In the genomic region with DNA sequence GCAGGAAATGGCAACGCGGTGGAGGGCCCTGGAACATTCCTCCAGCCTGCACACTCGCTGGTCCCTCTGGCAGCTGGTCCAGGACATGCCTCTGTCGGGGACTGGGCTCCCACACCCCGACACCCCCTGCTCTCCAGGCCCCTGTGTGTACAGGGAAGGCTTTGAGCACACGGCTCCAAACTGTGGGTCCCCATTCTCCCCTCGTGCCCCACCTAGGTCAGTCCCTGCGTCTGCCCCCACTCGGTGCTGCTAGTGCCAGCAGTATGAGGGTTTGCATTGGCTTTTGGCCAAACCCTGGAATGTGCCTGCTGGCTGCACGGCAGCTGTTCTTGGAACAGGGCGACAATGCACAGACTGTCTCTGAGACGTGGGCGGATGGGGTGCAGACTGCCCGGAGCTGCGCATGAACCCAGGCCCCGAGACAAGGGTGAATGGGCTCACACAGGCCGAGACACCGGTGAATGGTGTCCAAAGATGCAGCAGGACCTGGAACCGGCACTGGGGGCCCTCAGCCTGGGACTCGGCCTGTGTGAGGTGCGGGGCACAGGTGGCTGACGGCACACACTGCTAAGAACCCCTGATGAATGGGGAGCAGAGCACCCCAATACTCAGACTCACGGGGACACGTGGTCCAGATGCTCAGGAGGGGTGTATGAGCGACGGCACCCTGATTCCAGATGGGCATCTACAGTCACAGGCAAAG, we compare ENCODE assay signal across 8 cellular contexts. TPM values are rescaled to one million over a fixed set of nuclear protein-coding genes. Genes with fewer than 3 reads are reported as not detected.
DNase-seq lines count a peak whose midpoint lies in the region; ATAC-seq and TF ChIP-seq lines count a peak whose summit lies in the region.

No MANE protein-coding gene starts in this region.

- no peak overlapping the region for H4K12ac ChIP-seq in trophoblast cell (ENCODE audit: low read depth, low read length)

- peaks cover 12 to 27% of the 10 kb centered on the region in 2 experiments for H3K4me1 ChIP-seq in trophoblast cell (ENCODE audit: control insufficient read depth in 1 of 2, insufficient read depth in 2 of 2, low read length in 2 of 2)

- no peak overlapping the region for H2AK5ac ChIP-seq in trophoblast cell (ENCODE audit: low read length)

- H3K4me3 ChIP-seq in epithelial cell of proximal tubule (ENCODE audit: low read depth, low read length) (no peak overlapping the region), trophoblast cell (ENCODE audit: low read depth, low read length) (no peak overlapping the region), WERI-Rb-1 (ENCODE audit: low read depth, low read length) (no peak overlapping the region)

- H3K9me3 ChIP-seq in trophoblast cell (ENCODE audit: insufficient read depth, low read depth, low read length) (no peaks in the 10 kb centered on the region), WERI-Rb-1 (ENCODE audit: severe bottlenecking) (no peaks in the 10 kb centered on the region)

- DNase-seq in DMS53 (lab: John Stamatoyannopoulos, UW) = peak; percentile 85
- peak; percentile 93 for DNase-seq in NCI-H69 (lab: John Stamatoyannopoulos, UW)
- peak; percentile 15 for DNase-seq in epithelial cell of proximal tubule (ENCODE audit: low read depth)
- no peak for DNase-seq in trophoblast cell
- DNase-seq in NCI-H2227 (lab: John Stamatoyannopoulos, UW; ENCODE audit: unreplicated experiment) = no peak
- no peak for DNase-seq in WERI-Rb-1
- no peak for DNase-seq in RKO (ENCODE audit: low spot score)

- no peaks in the 10 kb centered on the region for H3K36me3 ChIP-seq in trophoblast cell (ENCODE audit: control insufficient read depth in 1 of 2, insufficient read depth in 2 of 2, low read length in 2 of 2)
- no peaks in the 10 kb centered on the region for H3K36me3 ChIP-seq in WERI-Rb-1

- no peak overlapping the region for H3K9ac ChIP-seq in trophoblast cell (ENCODE audit: low read length)

- no peak overlapping the region for H3K23ac ChIP-seq in trophoblast cell (ENCODE audit: low read length)

- peak; percentile 14 for TF ChIP-seq CTCF in epithelial cell of proximal tubule (conservative IDR thresholded peaks at IDR 0.05; ENCODE audit: low read depth, low read length)
- TF ChIP-seq CTCF in WERI-Rb-1 (IDR thresholded peaks at IDR 0.05; ENCODE audit: low read depth, low read length) = no peak

- no peaks in the 10 kb centered on the region for H3K27me3 ChIP-seq in trophoblast cell (ENCODE audit: insufficient read depth, low read length)
- peaks cover 100% of the 10 kb centered on the region for H3K27me3 ChIP-seq in WERI-Rb-1 (ENCODE audit: insufficient read depth, low read depth, severe bottlenecking)

- WGBS in trophoblast cell (ENCODE audit: extremely low coverage, insufficient coverage, insufficient read length) = no CpG with 5 or more reads among the region's 26 CpGs

- H2BK5ac ChIP-seq in trophoblast cell (ENCODE audit: low read depth, low read length, poor library complexity) = no peak overlapping the region

- no peak overlapping the region for H2BK120ac ChIP-seq in trophoblast cell (ENCODE audit: insufficient read depth, low read length, poor library complexity)

- H2AFZ ChIP-seq in trophoblast cell (ENCODE audit: insufficient read depth, low read length, poor library complexity) = no peak overlapping the region

- H3K4ac ChIP-seq in trophoblast cell (ENCODE audit: low read depth, low read length) = no peak overlapping the region

- no peak overlapping the region for H2BK12ac ChIP-seq in trophoblast cell (ENCODE audit: low read length)

- H3K79me2 ChIP-seq in trophoblast cell (ENCODE audit: control insufficient read depth, insufficient read depth, low read length, poor library complexity) = no peaks in the 10 kb centered on the region

- H4K8ac ChIP-seq in trophoblast cell (ENCODE audit: low read depth, low read length) = no peak overlapping the region

- no peak overlapping the region for H3K27ac ChIP-seq in trophoblast cell (ENCODE audit: low read depth, low read length)
- no peak overlapping the region for H3K27ac ChIP-seq in WERI-Rb-1

- H3K79me1 ChIP-seq in trophoblast cell (ENCODE audit: low read length) = peaks cover 11% of the 10 kb centered on the region

- no peak overlapping the region for H3K14ac ChIP-seq in trophoblast cell (ENCODE audit: low read length)

- peak overlapping the region; percentile 51 for H4K91ac ChIP-seq in trophoblast cell (ENCODE audit: low read depth, low read length)

- H3K18ac ChIP-seq in trophoblast cell (ENCODE audit: low read length) = no peak overlapping the region

- no peak overlapping the region for H3K4me2 ChIP-seq in trophoblast cell (ENCODE audit: low read length)

- no peak for ATAC-seq in HG03457 (IDR thresholded peaks at IDR 0.05; ENCODE audit: unreplicated experiment)

RNA-seq across cellular contexts. Expression of gene SYT8, which starts 7.5 kb away (rescaled TPM):
- 0.81 TPM in 1 of 2 replicates, not detected in the other for total RNA-seq in epithelial cell of proximal tubule
- 1.1 and 1.4 TPM in 2 replicates for polyA plus RNA-seq in trophoblast cell (2013)

RNA-seq across cellular contexts. Expression of gene TNNI2, which starts 11.5 kb away (rescaled TPM):
- not detected in 2 replicates for total RNA-seq in epithelial cell of proximal tubule
- 1.1 and 1.7 TPM in 2 replicates for polyA plus RNA-seq in trophoblast cell (2013)

RNA-seq across cellular contexts. Expression of gene LSP1, which starts 25.6 kb away (rescaled TPM):
- 0.58 TPM in 1 of 2 replicates, not detected in the other for total RNA-seq in epithelial cell of proximal tubule
- polyA plus RNA-seq in trophoblast cell (2013) = 0.67 and 0.68 TPM in 2 replicates

Comparison
In these comparisons a context has a peak if more than half of its experiments do, and no peak if none do; other contexts are left out.
1. DNase-seq: peak in DMS53 (single experiment), NCI-H69 (single experiment) and epithelial cell of proximal tubule (single experiment); none in trophoblast cell (0 of 2), NCI-H2227 (single experiment), WERI-Rb-1 (single experiment) and RKO (single experiment).